20 cellular contexts compared by ENCODE assay signal in the genomic region with DNA sequence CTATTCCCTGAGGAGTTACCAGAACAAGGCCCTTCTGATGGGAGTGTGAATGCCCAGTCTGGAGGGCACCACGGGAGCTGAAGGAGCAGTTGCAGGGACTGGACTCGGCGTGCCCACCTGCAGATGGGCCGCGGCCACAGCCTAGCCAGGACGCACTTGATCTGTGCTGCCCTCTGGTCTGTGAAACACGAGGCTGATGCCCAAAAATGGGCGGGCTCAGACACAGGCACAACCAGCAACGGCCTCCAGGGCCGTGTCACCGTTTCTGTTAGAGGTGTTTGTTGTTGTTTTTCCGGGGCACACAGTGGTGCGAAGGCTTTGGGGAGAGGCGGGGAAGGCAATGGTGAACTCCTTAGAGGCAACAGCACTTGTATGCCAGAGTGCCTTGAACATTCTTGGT.
"Had no signal": no experiment of that assay in that cellular context is flagged by ENCODE, and none has a peak within 500 bp of the region (broad histone marks: within the 10 kb centered on the region; RNA-seq: fewer than 3 reads in every experiment).

No MANE protein-coding gene starts in this region.

- H3K9me3 Mint-ChIP-seq: naive B cell; stimulated activated naive B cell treated with anti-CD40 and anti-IgM and Interleukin-4, amounts not matched to agents 10 μg/mL and 1 μg/mL and 100 μg/mL, for 72 hours; stimulated activated naive CD8-positive, alpha-beta T cell treated with anti-CD3 and anti-CD28 coated beads, Interleukin-15, amount 100 ng/mL, for 72 hours had no signal

- H3K27ac Mint-ChIP-seq: progenitor cell of endocrine pancreas; stimulated activated naive B cell treated with anti-CD40 and anti-IgM and Interleukin-4, amounts not matched to agents 10 μg/mL and 1 μg/mL and 100 μg/mL, for 72 hours; stimulated activated naive CD8-positive, alpha-beta T cell treated with anti-CD3 and anti-CD28 coated beads, Interleukin-15, amount 100 ng/mL, for 72 hours had no signal

- ATAC-seq: gastrocnemius medialis; right cardiac atrium; stimulated activated naive B cell treated with anti-CD40 and anti-IgM and Interleukin-4, amounts not matched to agents 10 μg/mL and 1 μg/mL and 100 μg/mL, for 72 hours; stimulated activated naive CD8-positive, alpha-beta T cell treated with anti-CD3 and anti-CD28 coated beads, Interleukin-15, amount 100 ng/mL, for 72 hours; upper lobe of right lung had no signal

- H3K4me3 ChIP-seq: esophagus muscularis mucosa, gastrocnemius medialis, left ventricle myocardium inferior, lung, ovary, testis, tibial nerve, upper lobe of right lung, vagina had no signal

- DNase-seq: effector memory CD4-positive, alpha-beta T cell; gastrocnemius medialis; islet precursor cell; left ventricle myocardium inferior; mesenchymal stem cell; naive B cell; nucleus accumbens; ovary; stimulated activated CD4-positive, alpha-beta T cell treated with anti-CD3 and anti-CD28 coated beads, Interleukin-2, amount 100 ng/mL, for 24 hours; stimulated activated CD4-positive, alpha-beta T cell treated with anti-CD3 and anti-CD28 coated beads, Interleukin-4, amount 100 ng/mL, for 4 hours; stimulated activated naive B cell treated with anti-CD40 and anti-IgM and Interleukin-4, amounts not matched to agents 10 μg/mL and 1 μg/mL and 100 μg/mL, for 72 hours; testis; upper lobe of right lung had no signal

- H3K4me3 Mint-ChIP-seq: stimulated activated naive B cell treated with anti-CD40 and anti-IgM and Interleukin-4, amounts not matched to agents 10 μg/mL and 1 μg/mL and 100 μg/mL, for 72 hours; stimulated activated naive CD8-positive, alpha-beta T cell treated with anti-CD3 and anti-CD28 coated beads, Interleukin-15, amount 100 ng/mL, for 72 hours had no signal

- H3K27ac ChIP-seq: esophagus muscularis mucosa, gastrocnemius medialis, left ventricle myocardium inferior, ovary, testis, tibial nerve, upper lobe of right lung, vagina had no signal

- H3K36me3 ChIP-seq: esophagus muscularis mucosa, gastrocnemius medialis, left ventricle myocardium inferior, ovary, tibial nerve, upper lobe of right lung, vagina had no signal

- H3K27me3 ChIP-seq: ovary, testis, tibial nerve, upper lobe of right lung, vagina had no signal

- H3K36me3 Mint-ChIP-seq: naive B cell had no signal

- H3K9me3 ChIP-seq: esophagus muscularis mucosa, gastrocnemius medialis, left ventricle myocardium inferior, ovary, testis, tibial nerve, upper lobe of right lung, vagina had no signal

- H3K4me1 ChIP-seq: gastrocnemius medialis had no signal
